Comparison of ENCODE assay signal across 1 cellular context in genomic region chr2:84942964-84943421, GRCh38.
TF ChIP-seq lines count a peak whose summit lies in the region.

No MANE protein-coding gene starts in this region.

TF ChIP-seq in GM12878, 131 proteins besides CTCF, POLR2A, EP300 and RAD21 (continued from another document):
- TF ChIP-seq ZNF592 (IDR thresholded peaks at IDR 0.05) (peak; percentile 58), POU2F2 (IDR thresholded peaks at IDR 0.05; ENCODE audit: borderline replicate concordance, low read depth, low read length) (no peak; the same call in 1 of the 3 replicates), STAT1 (conservative IDR thresholded peaks at IDR 0.05) (no peak), KAT2A (conservative IDR thresholded peaks at IDR 0.05; ENCODE audit: control insufficient read depth, low read depth, low read length) (no peak), CREB1 (IDR thresholded peaks at IDR 0.05; ENCODE audit: low read depth) (peak; percentile 65; the same call in 1 of the 2 replicates), TCF7 (IDR thresholded peaks at IDR 0.05; ENCODE audit: borderline replicate concordance) (0 out of 2 replicates have a peak, but pooled peaks have one; percentile 50), TARDBP (IDR thresholded peaks at IDR 0.05; ENCODE audit: borderline replicate concordance) (no peak), SMAD5 (IDR thresholded peaks at IDR 0.05; ENCODE audit: low read depth) (0 out of 2 replicates have a peak, but pooled peaks have one; percentile 59), SREBF2 (IDR thresholded peaks at IDR 0.05; ENCODE audit: low read length) (no peak), CBX5 (IDR thresholded peaks at IDR 0.05; ENCODE audit: low read depth) (peak; percentile 75; the same call in 1 of the 2 replicates), STAT3 (IDR thresholded peaks at IDR 0.05; ENCODE audit: low read depth, low read length) (no peak), ETV6 (conservative IDR thresholded peaks at IDR 0.05 in 1 of 2, IDR thresholded peaks at IDR 0.05 in 1 of 2; ENCODE audit: borderline replicate concordance in 1 of 2, low read depth in 1 of 2) (peak in 1 of 2 experiments; percentile 78; a peak in 1 of 4 replicates), RELB (IDR thresholded peaks at IDR 0.05; ENCODE audit: low read depth) (peak; percentile 83), KDM1A (IDR thresholded peaks at IDR 0.05; ENCODE audit: borderline replicate concordance) (no peak), IKZF1 (conservative IDR thresholded peaks at IDR 0.05) (peak; percentile 90), TCF3 (IDR thresholded peaks at IDR 0.05; ENCODE audit: borderline replicate concordance, insufficient read depth, low read depth, low read length) (peak; percentile 82; the same call in 1 of the 2 replicates), FOS (IDR thresholded peaks at IDR 0.05; ENCODE audit: borderline replicate concordance, extremely low read depth, insufficient read length) (no peak), BHLHE40 (IDR thresholded peaks at IDR 0.05; ENCODE audit: borderline replicate concordance in 1 of 2, low read depth in 2 of 2, low read length in 1 of 2) (peak; percentile 30 to 73; a peak in 3 of 4 replicates), ZNF687 (IDR thresholded peaks at IDR 0.05) (peak; percentile 96), WRNIP1 (IDR thresholded peaks at IDR 0.05; ENCODE audit: borderline replicate concordance, low read depth, low read length) (no peak), NR2C1 (IDR thresholded peaks at IDR 0.05) (no peak), EGR1 (IDR thresholded peaks at IDR 0.05; ENCODE audit: borderline replicate concordance in 1 of 2, low read depth in 2 of 2, low read length in 2 of 2) (no peak), SIN3A (IDR thresholded peaks at IDR 0.05; ENCODE audit: low read depth, low read length) (no peak), POLR2AphosphoS5 (IDR thresholded peaks at IDR 0.05; ENCODE audit: low read length) (peak; percentile 72), CREM (IDR thresholded peaks at IDR 0.05; ENCODE audit: low read depth) (peak; percentile 64; the same call in 1 of the 2 replicates), NR2F1 (conservative IDR thresholded peaks at IDR 0.05) (peak; percentile 77), GATAD2B (conservative IDR thresholded peaks at IDR 0.05; ENCODE audit: low read depth) (peak; percentile 39; the same call in 1 of the 2 replicates), ATF2 (IDR thresholded peaks at IDR 0.05; ENCODE audit: low read length) (peak; percentile 92), MTA2 (IDR thresholded peaks at IDR 0.05; ENCODE audit: low read depth) (peak; percentile 67), ZNF384 (IDR thresholded peaks at IDR 0.05; ENCODE audit: borderline replicate concordance, low read depth, low read length) (no peak), PAX8 (IDR thresholded peaks at IDR 0.05) (no peak), YY1 (IDR thresholded peaks at IDR 0.05; ENCODE audit: low read depth, low read length) (peak; percentile 74), ZBTB4 (CRISPR knock-in tag; IDR thresholded peaks at IDR 0.05) (no peak), TCF12 (IDR thresholded peaks at IDR 0.05; ENCODE audit: low read depth, low read length) (peak; percentile 91), MEF2A (IDR thresholded peaks at IDR 0.05; ENCODE audit: insufficient read depth, low read depth, low read length) (peak; percentile 72)
TF ChIP-seq in GM12878: peak in this region for 48.
